In genomic region chr14:75182820-75183219, GRCh38 we compare ENCODE assay signal across 1 cellular context.
TF ChIP-seq lines count a peak whose summit lies in the region.

No MANE protein-coding gene starts in this region.

TF ChIP-seq in GM23338, 12 proteins besides CTCF, POLR2A, EP300 and RAD21 (continued from another document):
- TF ChIP-seq REST (IDR thresholded peaks at IDR 0.05; ENCODE audit: unreplicated experiment) = no peak
